Comparison of ENCODE assay signal across 19 cellular contexts in genomic region chr17:16019347-16019746, GRCh38.
"Had no signal": no experiment of that assay in that cellular context is flagged by ENCODE, and none has a peak within 500 bp of the region (broad histone marks: within the 10 kb centered on the region; RNA-seq: fewer than 3 reads in every experiment).

No MANE protein-coding gene starts in this region.

- H3K9me3 ChIP-seq: esophagus squamous epithelium, upper lobe of left lung had no signal

- H3K4me3 ChIP-seq: esophagus squamous epithelium, upper lobe of left lung had no signal

- FAIRE-seq: keratinocyte had no signal

- H3K27me3 ChIP-seq: esophagus squamous epithelium, upper lobe of left lung had no signal

- H3K36me3 Mint-ChIP-seq: natural killer cell had no signal

- H3K4me3 Mint-ChIP-seq: activated B cell treated with CpG ODN at 0.5 μM for 24 hours; activated CD4-positive, alpha-beta T cell treated with anti-CD3 and anti-CD28 coated beads for 36 hours; activated T-cell treated with anti-CD3 and anti-CD28 coated beads, Interleukin-2, amount 50 U/mL, for 4 hours; endodermal cell; natural killer cell had no signal

- H3K27ac Mint-ChIP-seq: activated B cell treated with CpG ODN at 0.5 μM for 24 hours; activated CD4-positive, alpha-beta T cell treated with anti-CD3 and anti-CD28 coated beads for 36 hours; endodermal cell had no signal

- H3K9me3 Mint-ChIP-seq: activated B cell treated with CpG ODN at 0.5 μM for 24 hours; activated T-cell treated with anti-CD3 and anti-CD28 coated beads, Interleukin-2, amount 50 U/mL, for 4 hours; endodermal cell; natural killer cell had no signal

- H3K27me3 Mint-ChIP-seq: activated B cell treated with CpG ODN at 0.5 μM for 24 hours; activated CD4-positive, alpha-beta T cell treated with anti-CD3 and anti-CD28 coated beads for 36 hours; progenitor cell of endocrine pancreas had no signal

- ATAC-seq: activated CD4-positive, alpha-beta T cell treated with anti-CD3 and anti-CD28 coated beads for 36 hours; activated T-cell treated with anti-CD3 and anti-CD28 coated beads, Interleukin-2, amount 50 U/mL, for 4 hours; natural killer cell; stimulated activated naive CD8-positive, alpha-beta T cell treated with anti-CD3 and anti-CD28 coated beads, Interleukin-15, Interleukin-2, amounts not matched to agents 100 U/mL and 50 U/mL, for 24 hours had no signal

- H3K27ac ChIP-seq: esophagus squamous epithelium, upper lobe of left lung had no signal

- H3K4me1 Mint-ChIP-seq: activated B cell treated with CpG ODN at 0.5 μM for 24 hours, natural killer cell had no signal

- DNase-seq: activated B cell treated with CpG ODN at 0.5 μM for 24 hours; activated CD4-positive, alpha-beta T cell treated with anti-CD3 and anti-CD28 coated beads for 36 hours; activated CD4-positive, alpha-beta T cell treated with anti-CD3 and anti-CD28 coated beads, Interleukin-2, amount 50 U/mL, for 4 hours; activated CD8-positive, alpha-beta memory T cell treated with anti-CD3 and anti-CD28 coated beads for 24 hours; activated CD8-positive, alpha-beta memory T cell treated with anti-CD3 and anti-CD28 coated beads, Interleukin-2, amount 50 U/mL, for 4 hours; activated naive CD4-positive, alpha-beta T cell treated with Interleukin-2 at 50 U/mL for 16 hours; activated T-cell treated with anti-CD3 and anti-CD28 coated beads, Interleukin-2, amount 50 U/mL, for 4 hours; amygdala; cortex of kidney; endodermal cell; esophagus squamous epithelium; natural killer cell; stimulated activated CD4-positive, alpha-beta T cell treated with anti-CD3 and anti-CD28 coated beads, Interleukin-12 subunit alpha, Interleukin-12 subunit beta, amount 100 ng/mL, for 4 hours; stimulated activated CD4-positive, alpha-beta T cell treated with anti-CD3 and anti-CD28 coated beads, Interleukin-4, amount 100 ng/mL, for 4 hours; stimulated activated naive CD8-positive, alpha-beta T cell treated with anti-CD3 and anti-CD28 coated beads, Interleukin-15, Interleukin-2, amounts not matched to agents 100 U/mL and 50 U/mL, for 24 hours; T1000; upper lobe of left lung had no signal
